25 cellular contexts compared by ENCODE assay signal in genomic region chr3:52623234-52623792, GRCh38.
DNase-seq lines count a peak whose midpoint lies in the region; ATAC-seq and TF ChIP-seq lines count a peak whose summit lies in the region.
"Had no signal": no experiment of that assay in that cellular context is flagged by ENCODE, and none has a peak within 500 bp of the region (broad histone marks: within the 10 kb centered on the region; RNA-seq: fewer than 3 reads in every experiment).

No MANE protein-coding gene starts in this region.

- no peak overlapping the region for H3K4me3 ChIP-seq in mucosa of descending colon
- H3K4me3 ChIP-seq: BLaER1 treated with 17β-estradiol and CSF1 and Interleukin-3, amounts not matched to agents 10 nM and 100 nM; GM12878; GM23248; PC-9; SJCRH30 had no signal

- DNase-seq in activated CD4-positive, alpha-beta memory T cell treated with anti-CD3 and anti-CD28 coated beads for 36 hours, result no peak
- no peak for DNase-seq in activated CD4-positive, alpha-beta memory T cell treated with anti-CD3 and anti-CD28 coated beads, Interleukin-2, amount 10 ng/mL, durations not matched to agents 7 days and 5 days
- DNase-seq in stimulated activated naive CD8-positive, alpha-beta T cell treated with anti-CD3 and anti-CD28 coated beads, Interleukin-15, Interleukin-2, amounts not matched to agents 100 U/mL and 50 U/mL, for 24 hours, result no peak
- no peak for DNase-seq in stimulated activated naive CD8-positive, alpha-beta T cell treated with anti-CD3 and anti-CD28 coated beads, Interleukin-15, amount 100 ng/mL, for 72 hours
- no peak for DNase-seq in effector memory CD8-positive, alpha-beta T cell
- DNase-seq in mucosa of descending colon, result no peak
- DNase-seq: AML-193; Caco-2; CD8-positive, alpha-beta T cell; GDM1; GM23248; H7; Kasumi-1; MV-4-11; NCI-H1105; NCI-H1436 treated with DMSO at 0.1 percent for 48 hours; NCI-H187 treated with DMSO at 0.1 percent for 48 hours; NCI-H524; NCI-H774; PC-9; SJCRH30 had no signal

- no peak overlapping the region for H3K4me3 Mint-ChIP-seq in activated CD4-positive, alpha-beta memory T cell treated with anti-CD3 and anti-CD28 coated beads for 36 hours
- no peak overlapping the region for H3K4me3 Mint-ChIP-seq in activated CD4-positive, alpha-beta memory T cell treated with anti-CD3 and anti-CD28 coated beads, Interleukin-2, amount 10 ng/mL, durations not matched to agents 7 days and 5 days
- H3K4me3 Mint-ChIP-seq in stimulated activated naive CD8-positive, alpha-beta T cell treated with anti-CD3 and anti-CD28 coated beads, Interleukin-15, amount 100 ng/mL, for 72 hours, result no peak overlapping the region
- H3K4me3 Mint-ChIP-seq in effector memory CD8-positive, alpha-beta T cell, result no peak overlapping the region
- H3K4me3 Mint-ChIP-seq: CD8-positive, alpha-beta T cell had no signal

- POLR2A ChIA-PET in activated CD4-positive, alpha-beta memory T cell treated with anti-CD3 and anti-CD28 coated beads for 36 hours (lab: Charles Lee), result interaction anchor here (0.8 to 1.6 kb wide), 3 partner anchors 8 to 48 kb away, joined by 3 to 4 read pairs (median 3); no protein-coding TSS in a partner anchor
- POLR2A ChIA-PET in activated CD4-positive, alpha-beta memory T cell treated with anti-CD3 and anti-CD28 coated beads, Interleukin-2, amount 10 ng/mL, durations not matched to agents 7 days and 5 days (lab: Charles Lee), result interaction anchor here (0.9 to 1.6 kb wide), 2 partner anchors 12 to 63 kb away, joined by 3 read pairs; no protein-coding TSS in a partner anchor

- no peaks in the 10 kb centered on the region for H3K4me1 ChIP-seq in mucosa of descending colon (ENCODE audit: low read depth)
- H3K4me1 ChIP-seq: BLaER1 treated with 17β-estradiol and CSF1 and Interleukin-3, amounts not matched to agents 10 nM and 100 nM; Caco-2; SJCRH30 had no signal

- H3K9me3 ChIP-seq in mucosa of descending colon, result no peaks in the 10 kb centered on the region
- H3K9me3 ChIP-seq: BLaER1 treated with 17β-estradiol and CSF1 and Interleukin-3, amounts not matched to agents 10 nM and 100 nM; Caco-2; SJCRH30 had no signal

- H3K36me3 ChIP-seq in mucosa of descending colon (ENCODE audit: low read depth), result no peaks in the 10 kb centered on the region

- H3K36me3 Mint-ChIP-seq in activated CD4-positive, alpha-beta memory T cell treated with anti-CD3 and anti-CD28 coated beads for 36 hours, result peaks cover 33% of the 10 kb centered on the region
- peaks cover 56% of the 10 kb centered on the region for H3K36me3 Mint-ChIP-seq in activated CD4-positive, alpha-beta memory T cell treated with anti-CD3 and anti-CD28 coated beads, Interleukin-2, amount 10 ng/mL, durations not matched to agents 7 days and 5 days (ENCODE audit: low read depth)
- H3K36me3 Mint-ChIP-seq in effector memory CD8-positive, alpha-beta T cell (ENCODE audit: insufficient read depth), result peaks cover 55% of the 10 kb centered on the region

- H3K4me1 Mint-ChIP-seq in activated CD4-positive, alpha-beta memory T cell treated with anti-CD3 and anti-CD28 coated beads for 36 hours (ENCODE audit: low read depth), result peaks cover 35% of the 10 kb centered on the region
- H3K4me1 Mint-ChIP-seq in activated CD4-positive, alpha-beta memory T cell treated with anti-CD3 and anti-CD28 coated beads, Interleukin-2, amount 10 ng/mL, durations not matched to agents 7 days and 5 days, result peaks cover 21% of the 10 kb centered on the region
- H3K4me1 Mint-ChIP-seq in stimulated activated naive CD8-positive, alpha-beta T cell treated with anti-CD3 and anti-CD28 coated beads, Interleukin-15, amount 100 ng/mL, for 72 hours, result peaks cover 31% of the 10 kb centered on the region
- H3K4me1 Mint-ChIP-seq in effector memory CD8-positive, alpha-beta T cell (ENCODE audit: low read depth in 2 of 2), result peaks cover 3 to 7% of the 10 kb centered on the region in 2 donors

- intact Hi-C loops in activated CD4-positive, alpha-beta memory T cell treated with anti-CD3 and anti-CD28 coated beads for 36 hours (cut with micrococcal nuclease), result no loop called here
- intact Hi-C loops in mucosa of descending colon (cut with DNase I, micrococcal nuclease), result no loop called here

- CTCF ChIA-PET in activated CD4-positive, alpha-beta memory T cell treated with anti-CD3 and anti-CD28 coated beads for 36 hours (lab: Charles Lee), result no interaction called here
- CTCF ChIA-PET in activated CD4-positive, alpha-beta memory T cell treated with anti-CD3 and anti-CD28 coated beads, Interleukin-2, amount 10 ng/mL, durations not matched to agents 7 days and 5 days (lab: Charles Lee), result no interaction called here

- no peak for TF ChIP-seq CTCF in mucosa of descending colon (IDR thresholded peaks at IDR 0.05)

- peak; percentile 40 for ATAC-seq in stimulated activated naive CD8-positive, alpha-beta T cell treated with anti-CD3 and anti-CD28 coated beads, Interleukin-15, Interleukin-2, amounts not matched to agents 100 U/mL and 50 U/mL, for 24 hours
- ATAC-seq in stimulated activated naive CD8-positive, alpha-beta T cell treated with anti-CD3 and anti-CD28 coated beads, Interleukin-15, amount 100 ng/mL, for 72 hours, result no peak
- no peak for ATAC-seq in effector memory CD8-positive, alpha-beta T cell (replicated peaks)
- ATAC-seq in HG03342 (IDR thresholded peaks at IDR 0.05; ENCODE audit: unreplicated experiment) (no peak), mucosa of descending colon (no peak)
- ATAC-seq: CD8-positive, alpha-beta T cell; GM12878; Right ventricle myocardium inferior had no signal

- H3K9me3 Mint-ChIP-seq in activated CD4-positive, alpha-beta memory T cell treated with anti-CD3 and anti-CD28 coated beads for 36 hours, result no peaks in the 10 kb centered on the region
- no peaks in the 10 kb centered on the region for H3K9me3 Mint-ChIP-seq in activated CD4-positive, alpha-beta memory T cell treated with anti-CD3 and anti-CD28 coated beads, Interleukin-2, amount 10 ng/mL, durations not matched to agents 7 days and 5 days
- no peaks in the 10 kb centered on the region for H3K9me3 Mint-ChIP-seq in stimulated activated naive CD8-positive, alpha-beta T cell treated with anti-CD3 and anti-CD28 coated beads, Interleukin-15, amount 100 ng/mL, for 72 hours
- no peaks in the 10 kb centered on the region for H3K9me3 Mint-ChIP-seq in effector memory CD8-positive, alpha-beta T cell
- H3K9me3 Mint-ChIP-seq: CD8-positive, alpha-beta T cell had no signal

- no peaks in the 10 kb centered on the region for H3K27me3 Mint-ChIP-seq in activated CD4-positive, alpha-beta memory T cell treated with anti-CD3 and anti-CD28 coated beads for 36 hours
- no peaks in the 10 kb centered on the region for H3K27me3 Mint-ChIP-seq in activated CD4-positive, alpha-beta memory T cell treated with anti-CD3 and anti-CD28 coated beads, Interleukin-2, amount 10 ng/mL, durations not matched to agents 7 days and 5 days
- no peaks in the 10 kb centered on the region for H3K27me3 Mint-ChIP-seq in stimulated activated naive CD8-positive, alpha-beta T cell treated with anti-CD3 and anti-CD28 coated beads, Interleukin-15, amount 100 ng/mL, for 72 hours
- no peaks in the 10 kb centered on the region for H3K27me3 Mint-ChIP-seq in effector memory CD8-positive, alpha-beta T cell

- peak overlapping the region; percentile 20 for H3K27ac Mint-ChIP-seq in activated CD4-positive, alpha-beta memory T cell treated with anti-CD3 and anti-CD28 coated beads for 36 hours
- H3K27ac Mint-ChIP-seq in activated CD4-positive, alpha-beta memory T cell treated with anti-CD3 and anti-CD28 coated beads, Interleukin-2, amount 10 ng/mL, durations not matched to agents 7 days and 5 days, result no peak overlapping the region
- H3K27ac Mint-ChIP-seq in stimulated activated naive CD8-positive, alpha-beta T cell treated with anti-CD3 and anti-CD28 coated beads, Interleukin-15, amount 100 ng/mL, for 72 hours, result peak overlapping the region in 1 of 2 donors; percentile 23
- H3K27ac Mint-ChIP-seq in effector memory CD8-positive, alpha-beta T cell, result peak overlapping the region; percentile 32 to 41
- H3K27ac Mint-ChIP-seq: CD8-positive, alpha-beta T cell had no signal
